8 cellular contexts compared by ENCODE assay signal in the genomic region with DNA sequence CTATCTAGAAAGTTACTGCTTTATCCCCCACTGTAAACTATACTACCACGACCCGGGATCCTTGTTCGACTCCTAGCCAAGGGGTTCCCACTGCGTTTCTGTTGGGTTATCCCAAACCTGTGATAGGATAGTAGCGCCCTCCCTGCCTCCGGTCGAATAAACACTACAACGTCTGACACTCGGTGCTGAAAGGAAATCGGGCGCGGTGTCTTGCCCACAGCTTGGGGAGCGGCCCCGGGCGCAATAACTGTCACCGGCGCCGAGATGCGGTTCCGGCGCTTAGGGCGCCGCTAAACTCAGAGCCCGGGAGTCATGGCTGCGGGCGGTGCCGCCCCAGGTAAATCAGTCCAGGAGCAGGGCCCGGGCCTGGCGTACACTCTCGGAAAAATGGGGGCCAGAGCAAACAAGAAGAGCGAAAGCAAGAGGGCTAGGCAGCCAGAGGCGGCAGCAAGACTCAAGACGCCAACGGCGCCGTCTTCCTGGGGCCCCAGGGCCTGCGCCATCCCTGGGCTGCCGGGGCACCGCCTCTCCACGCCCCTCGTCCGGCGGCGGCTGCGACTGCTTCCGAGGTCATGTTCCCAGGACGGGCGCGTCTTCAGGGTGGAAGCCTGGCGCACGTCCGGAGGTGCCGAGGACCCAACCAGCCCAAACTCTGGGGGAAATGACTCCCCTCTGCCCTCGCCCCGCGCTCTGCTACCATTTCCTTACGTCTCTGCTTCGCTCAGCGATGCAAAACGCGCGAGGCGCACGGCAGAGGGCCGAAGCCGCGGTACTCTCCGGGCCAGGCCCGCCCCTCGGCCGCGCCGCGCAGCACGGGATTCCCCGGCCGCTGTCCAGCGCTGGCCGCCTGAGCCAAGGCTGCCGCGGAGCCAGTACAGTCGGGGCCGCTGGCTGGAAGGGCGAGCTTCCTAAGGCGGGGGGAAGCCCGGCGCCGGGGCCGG. TPM values are rescaled to one million over a fixed set of nuclear protein-coding genes. Genes with fewer than 3 reads are reported as not detected.
DNase-seq lines count a peak whose midpoint lies in the region; ATAC-seq and TF ChIP-seq lines count a peak whose summit lies in the region.

Gene DUT, plus strand, starts transcription at position 575 of the 941 bp plus-strand sequence. Its CDS starts 87 bp downstream, at position 662.

- H3K4me1 Mint-ChIP-seq in activated CD8-positive, alpha-beta T cell treated with anti-CD3 and anti-CD28 coated beads for 36 hours (ENCODE audit: low read depth), result peaks cover 32% of the 10 kb centered on the region

- peak; percentile 85 for ATAC-seq in HG03196 (IDR thresholded peaks at IDR 0.05; ENCODE audit: unreplicated experiment)
- peak; percentile 81 for ATAC-seq in activated CD8-positive, alpha-beta T cell treated with anti-CD3 and anti-CD28 coated beads for 36 hours

- TF ChIP-seq CTCF in activated CD8-positive, alpha-beta T cell treated with anti-CD3 and anti-CD28 coated beads for 36 hours (IDR thresholded peaks at IDR 0.05), result no peak

- in situ Hi-C loops in GM18951 (cut with MboI; ENCODE audit: low sequenced_read_pairs, unreplicated experiment), result no loop called here

- CTCF ChIA-PET in activated CD8-positive, alpha-beta T cell treated with anti-CD3 and anti-CD28 coated beads for 36 hours (lab: Charles Lee), result no interaction called here

- DNase-seq in Ammon's horn (ENCODE audit: low spot score) (peak; percentile 90), NCI-H748 treated with DMSO at 0.1 percent for 48 hours (lab: John Stamatoyannopoulos, UW) (peak; percentile 29), lung microvascular endothelial cell (ENCODE audit: low read depth in 2 of 2) (peak; percentile 88)
- peak; percentile 84 for DNase-seq in activated CD8-positive, alpha-beta T cell treated with anti-CD3 and anti-CD28 coated beads for 36 hours
- DNase-seq in effector CD4-positive, alpha-beta T cell, result peak; percentile 70
- peak; percentile 61 for DNase-seq in stimulated activated CD8-positive, alpha-beta memory T cell treated with anti-CD3 and anti-CD28 coated beads, Interleukin-12 subunit alpha, Interleukin-12 subunit beta, amount 100 ng/mL, for 1 hour (ENCODE audit: low read depth)

- peak within 1 kb of the TSS; percentile 96 for H3K27ac Mint-ChIP-seq in activated CD8-positive, alpha-beta T cell treated with anti-CD3 and anti-CD28 coated beads for 36 hours

- peak within 1 kb of the TSS; percentile 98 for H3K4me3 Mint-ChIP-seq in activated CD8-positive, alpha-beta T cell treated with anti-CD3 and anti-CD28 coated beads for 36 hours

- H3K36me3 Mint-ChIP-seq in activated CD8-positive, alpha-beta T cell treated with anti-CD3 and anti-CD28 coated beads for 36 hours (ENCODE audit: low read depth), result peaks cover 52% of the 10 kb centered on the region

- H3K9me3 Mint-ChIP-seq in activated CD8-positive, alpha-beta T cell treated with anti-CD3 and anti-CD28 coated beads for 36 hours, result no peaks in the 10 kb centered on the region

- POLR2A ChIA-PET in activated CD8-positive, alpha-beta T cell treated with anti-CD3 and anti-CD28 coated beads for 36 hours (lab: Charles Lee), result interaction anchor here (0.6 to 2.6 kb wide), 8 partner anchors 10 to 706 kb away, joined by 3 to 27 read pairs (median 4); partner anchors contain the start of gene CEP152

- TF ChIP-seq POLR2A in GM18951 (IDR thresholded peaks at IDR 0.05; ENCODE audit: extremely low read depth, insufficient read depth, insufficient read length), result peak; percentile 94

- intact Hi-C loops in activated CD8-positive, alpha-beta T cell treated with anti-CD3 and anti-CD28 coated beads for 36 hours (cut with micrococcal nuclease), result no loop called here

- H3K27me3 Mint-ChIP-seq in activated CD8-positive, alpha-beta T cell treated with anti-CD3 and anti-CD28 coated beads for 36 hours, result no peaks in the 10 kb centered on the region

RNA-seq across cellular contexts. Expression of gene DUT, which starts in this region (rescaled TPM):
- 100 to 1,000 TPM; 527 TPM for total RNA-seq in activated CD8-positive, alpha-beta T cell treated with anti-CD3 and anti-CD28 coated beads for 36 hours
- 34.9 and 35.5 TPM in 2 replicates for total RNA-seq in lung microvascular endothelial cell

Comparison
In these comparisons a context has a peak if more than half of its experiments do, and no peak if none do; other contexts are left out.
1. Peak in every context shown above with its lines: DNase-seq and ATAC-seq.
2. RNA of gene DUT (total RNA-seq): 527 TPM in activated CD8-positive, alpha-beta T cell treated with anti-CD3 and anti-CD28 coated beads for 36 hours; 34.9 to 35.5 TPM in lung microvascular endothelial cell; every median in the first group is over 10 times any median in the second.
3. DNase-seq: peak in every context shown above with its lines; median percentile 90 in Ammon's horn; 88 in lung microvascular endothelial cell; 84 in activated CD8-positive, alpha-beta T cell treated with anti-CD3 and anti-CD28 coated beads for 36 hours; 70 in effector CD4-positive, alpha-beta T cell; 61 in stimulated activated CD8-positive, alpha-beta memory T cell treated with anti-CD3 and anti-CD28 coated beads, Interleukin-12 subunit alpha, Interleukin-12 subunit beta, amount 100 ng/mL, for 1 hour; 29 in NCI-H748 treated with DMSO at 0.1 percent for 48 hours.